In the genomic region with DNA sequence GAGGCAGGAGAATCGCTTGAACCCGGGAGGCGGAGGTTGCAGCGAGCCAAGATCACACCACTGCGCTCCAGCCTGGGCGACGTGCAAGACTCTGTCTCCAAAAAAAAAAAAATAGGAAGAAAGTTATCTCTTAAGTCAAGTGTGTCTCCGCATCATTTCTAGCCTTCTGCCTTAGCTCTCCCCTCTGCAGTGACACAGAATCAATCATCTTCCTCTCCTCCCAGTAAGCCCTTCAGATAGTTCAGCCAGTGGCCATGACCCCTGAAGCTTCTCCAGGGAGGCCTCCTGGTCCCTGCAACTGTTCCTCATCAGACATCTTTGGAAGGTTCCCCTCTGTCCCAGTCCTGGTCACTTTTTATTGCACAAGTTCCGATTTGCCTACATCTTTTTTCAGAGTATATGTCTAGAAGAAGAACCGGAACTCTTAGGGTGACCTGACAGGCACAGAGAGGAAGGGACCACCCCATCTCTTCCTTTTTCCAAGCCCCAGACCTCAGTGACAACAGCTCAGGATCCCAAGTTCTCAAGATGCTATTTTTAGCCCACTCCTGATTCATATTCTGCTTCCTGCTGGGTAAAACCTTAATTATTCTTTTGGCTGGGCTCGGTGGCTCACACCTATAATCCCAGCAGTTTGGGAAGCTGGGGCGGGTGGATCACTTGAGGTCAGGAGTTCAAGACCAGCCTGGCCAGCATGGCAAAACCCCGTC, we compare ENCODE assay signal across 1 cellular context.
TF ChIP-seq lines count a peak whose summit lies in the region.

No MANE protein-coding gene starts in this region.

TF ChIP-seq in HepG2, 621 proteins besides CTCF, POLR2A, EP300 and RAD21:
- no peak for TF ChIP-seq ZNF841 (CRISPR knock-in tag; IDR thresholded peaks at IDR 0.05; ENCODE audit: borderline replicate concordance)
- TF ChIP-seq HDAC1 (CRISPR knock-in tag; IDR thresholded peaks at IDR 0.05), result 0 out of 2 replicates have a peak, but pooled peaks have one; percentile 21
- no peak for TF ChIP-seq ZNF776 (CRISPR knock-in tag; IDR thresholded peaks at IDR 0.05)
- TF ChIP-seq RARA (CRISPR knock-in tag; IDR thresholded peaks at IDR 0.05), result peak; percentile 22; the same call in 1 of the 2 replicates
- TF ChIP-seq, protein P1, sequence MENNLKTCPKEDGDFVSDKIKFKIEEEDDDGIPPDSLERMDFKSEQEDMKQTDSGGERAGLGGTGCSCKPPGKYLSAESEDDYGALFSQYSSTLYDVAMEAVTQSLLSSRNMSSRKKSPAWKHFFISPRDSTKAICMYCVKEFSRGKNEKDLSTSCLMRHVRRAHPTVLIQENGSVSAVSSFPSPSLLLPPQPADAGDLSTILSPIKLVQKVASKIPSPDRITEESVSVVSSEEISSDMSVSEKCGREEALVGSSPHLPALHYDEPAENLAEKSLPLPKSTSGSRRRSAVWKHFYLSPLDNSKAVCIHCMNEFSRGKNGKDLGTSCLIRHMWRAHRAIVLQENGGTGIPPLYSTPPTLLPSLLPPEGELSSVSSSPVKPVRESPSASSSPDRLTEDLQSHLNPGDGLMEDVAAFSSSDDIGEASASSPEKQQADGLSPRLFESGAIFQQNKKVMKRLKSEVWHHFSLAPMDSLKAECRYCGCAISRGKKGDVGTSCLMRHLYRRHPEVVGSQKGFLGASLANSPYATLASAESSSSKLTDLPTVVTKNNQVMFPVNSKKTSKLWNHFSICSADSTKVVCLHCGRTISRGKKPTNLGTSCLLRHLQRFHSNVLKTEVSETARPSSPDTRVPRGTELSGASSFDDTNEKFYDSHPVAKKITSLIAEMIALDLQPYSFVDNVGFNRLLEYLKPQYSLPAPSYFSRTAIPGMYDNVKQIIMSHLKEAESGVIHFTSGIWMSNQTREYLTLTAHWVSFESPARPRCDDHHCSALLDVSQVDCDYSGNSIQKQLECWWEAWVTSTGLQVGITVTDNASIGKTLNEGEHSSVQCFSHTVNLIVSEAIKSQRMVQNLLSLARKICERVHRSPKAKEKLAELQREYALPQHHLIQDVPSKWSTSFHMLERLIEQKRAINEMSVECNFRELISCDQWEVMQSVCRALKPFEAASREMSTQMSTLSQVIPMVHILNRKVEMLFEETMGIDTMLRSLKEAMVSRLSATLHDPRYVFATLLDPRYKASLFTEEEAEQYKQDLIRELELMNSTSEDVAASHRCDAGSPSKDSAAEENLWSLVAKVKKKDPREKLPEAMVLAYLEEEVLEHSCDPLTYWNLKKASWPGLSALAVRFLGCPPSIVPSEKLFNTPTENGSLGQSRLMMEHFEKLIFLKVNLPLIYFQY (CRISPR knock-in tag; IDR thresholded peaks at IDR 0.05; ENCODE audit: borderline replicate concordance), result no peak
- TF ChIP-seq ZMYM2 (CRISPR knock-in tag; IDR thresholded peaks at IDR 0.05), result no peak
- TF ChIP-seq, protein P2, sequence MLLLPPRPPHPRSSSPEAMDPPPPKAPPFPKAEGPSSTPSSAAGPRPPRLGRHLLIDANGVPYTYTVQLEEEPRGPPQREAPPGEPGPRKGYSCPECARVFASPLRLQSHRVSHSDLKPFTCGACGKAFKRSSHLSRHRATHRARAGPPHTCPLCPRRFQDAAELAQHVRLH (CRISPR knock-in tag; IDR thresholded peaks at IDR 0.05; ENCODE audit: borderline replicate concordance, low read depth), result no peak
- no peak for TF ChIP-seq SOX6 (IDR thresholded peaks at IDR 0.05)
- TF ChIP-seq SOX6 (CRISPR knock-in tag; IDR thresholded peaks at IDR 0.05), result 0 out of 2 replicates have a peak, but pooled peaks have one; percentile 13
- peak; percentile 24; the same call in 1 of the 2 replicates for TF ChIP-seq NR2F6 (IDR thresholded peaks at IDR 0.05)
- TF ChIP-seq NR2F6 (CRISPR knock-in tag; IDR thresholded peaks at IDR 0.05), result 0 out of 2 replicates have a peak, but pooled peaks have one; percentile 22
TF ChIP-seq in HepG2: peak in this region for 4.
